Comparison of ENCODE assay signal across 8 cellular contexts in genomic region chr19:16112778-16113177, GRCh38. TPM values are rescaled to one million over a fixed set of nuclear protein-coding genes. Genes with fewer than 3 reads are reported as not detected.
A peak's percentile ranks its signal among the peaks of the same experiment; 100 is the strongest.
DNase-seq lines count a peak whose midpoint lies in the region; ATAC-seq and TF ChIP-seq lines count a peak whose summit lies in the region.
"Had no signal": no experiment of that assay in that cellular context is flagged by ENCODE, and none has a peak within 500 bp of the region (broad histone marks: within the 10 kb centered on the region; RNA-seq: fewer than 3 reads in every experiment).

No MANE protein-coding gene starts in this region.

- CTCF ChIA-PET in HEK293 (lab: Yijun Ruan, JAX): interaction anchor here (0.7 to 1.4 kb wide), 3 partner anchors 21 to 71 kb away, joined by 3 to 5 read pairs (median 4); no protein-coding TSS in a partner anchor

- no peaks in the 10 kb centered on the region for H3F3A ChIP-seq in smooth muscle cell (ENCODE audit: low read depth)

- DNase-seq in SK-N-MC (ENCODE audit: low read depth, low spot score) (no peak), fibroblast of the aortic adventitia (ENCODE audit: low read depth) (no peak), smooth muscle cell (lab: John Stamatoyannopoulos, UW; ENCODE audit: unreplicated experiment) (no peak), iPS-NIHi11 (ENCODE audit: low spot score) (no peak)

- H3K9me3 ChIP-seq in HEK293 (ENCODE audit: control insufficient read depth, insufficient read depth, low read depth, low read length) (no peaks in the 10 kb centered on the region), SK-N-MC (ENCODE audit: low read depth, low read length) (no peaks in the 10 kb centered on the region), smooth muscle cell (replicated peaks; ENCODE audit: low read depth) (no peaks in the 10 kb centered on the region)

- TF ChIP-seq CTCF in HEK293 (tag by site-specific recombination; IDR thresholded peaks at IDR 0.05): no peak
- no peak for TF ChIP-seq CTCF in fibroblast of the aortic adventitia (IDR thresholded peaks at IDR 0.05; ENCODE audit: insufficient read depth, low read length)
- no peak for TF ChIP-seq CTCF in smooth muscle cell (IDR thresholded peaks at IDR 0.05; ENCODE audit: borderline replicate concordance, insufficient read depth, poor library complexity, severe bottlenecking)

- POLR2A ChIA-PET in HEK293 (lab: Yijun Ruan, JAX): interaction anchor here (0.6 kb wide), 1 partner anchor 85 kb away, joined by 3 read pairs; the partner anchor contains the start of gene AP1M1

- no peak for ATAC-seq in HG02759 (IDR thresholded peaks at IDR 0.05; ENCODE audit: unreplicated experiment)
- ATAC-seq in HG03432 (IDR thresholded peaks at IDR 0.05; ENCODE audit: unreplicated experiment): no peak

- WGBS in smooth muscle cell (ENCODE audit: low lambda C conversion rate): 51% methylated on average over 2 of the region's 2 CpGs

- peaks cover 44% of the 10 kb centered on the region for H4K20me1 ChIP-seq in smooth muscle cell (ENCODE audit: low read depth)

- peak overlapping the region; percentile 98 for H3K4me3 ChIP-seq in HEK293 (ENCODE audit: low read depth, low read length)
- H3K4me3 ChIP-seq in SK-N-MC: peak overlapping the region; percentile 94
- peak overlapping the region; percentile 80 for H3K4me3 ChIP-seq in fibroblast of the aortic adventitia (ENCODE audit: low read depth, low read length)
- peak overlapping the region; percentile 93 for H3K4me3 ChIP-seq in smooth muscle cell

- no peak overlapping the region for H2AFZ ChIP-seq in smooth muscle cell (ENCODE audit: low read depth)

- H3K9ac ChIP-seq in SK-N-MC (ENCODE audit: insufficient read length) (peak overlapping the region; percentile 98), smooth muscle cell (ENCODE audit: low read depth) (no peak overlapping the region)

- H3K27me3 ChIP-seq in smooth muscle cell (ENCODE audit: low read depth): no peaks in the 10 kb centered on the region

- peaks cover 3 to 26% of the 10 kb centered on the region in 2 experiments; a peak in 2 of 3 replicates for H3K36me3 ChIP-seq in HEK293 (ENCODE audit: control insufficient read depth in 2 of 2, insufficient read depth in 1 of 2, low read length in 2 of 2)
- H3K36me3 ChIP-seq in SK-N-MC (ENCODE audit: insufficient read depth, low read length): peaks cover 14% of the 10 kb centered on the region; the same call in 1 of the 2 replicates
- no peaks in the 10 kb centered on the region for H3K36me3 ChIP-seq in smooth muscle cell (ENCODE audit: low read depth)

- peak overlapping the region; percentile 91 for H3K4me2 ChIP-seq in smooth muscle cell

- H3K27ac ChIP-seq in HEK293 (ENCODE audit: extremely low read depth, low read depth, low read length) (no peak overlapping the region; the same call in 1 of the 2 replicates), SK-N-MC (no peak overlapping the region), smooth muscle cell (ENCODE audit: low read depth) (no peak overlapping the region)

- H3K4me1 ChIP-seq in HEK293 (ENCODE audit: control insufficient read depth, insufficient read depth, low read length): peaks cover 4% of the 10 kb centered on the region; the same call in 1 of the 2 replicates
- peaks cover 6% of the 10 kb centered on the region for H3K4me1 ChIP-seq in smooth muscle cell (ENCODE audit: low read depth)

- peaks cover 49% of the 10 kb centered on the region for H3K79me2 ChIP-seq in smooth muscle cell (ENCODE audit: low read depth)

TF ChIP-seq in HEK293, 187 proteins besides CTCF, POLR2A, EP300 and RAD21 (continues in another document):
- TF ChIP-seq ZNF350 (tag by site-specific recombination; IDR thresholded peaks at IDR 0.05): no peak
- no peak for TF ChIP-seq HIC1 (tag by site-specific recombination; IDR thresholded peaks at IDR 0.05)
- no peak for TF ChIP-seq ZNF175 (tag by site-specific recombination; IDR thresholded peaks at IDR 0.05)
- TF ChIP-seq ZBTB17 (tag by site-specific recombination; IDR thresholded peaks at IDR 0.05): no peak
- TF ChIP-seq ZNF280D (tag by site-specific recombination; IDR thresholded peaks at IDR 0.05): no peak
- no peak for TF ChIP-seq ZIC2 (tag by site-specific recombination; IDR thresholded peaks at IDR 0.05)
- no peak for TF ChIP-seq ZBTB21 (tag by site-specific recombination; IDR thresholded peaks at IDR 0.05)
- TF ChIP-seq ZNF76 (tag by site-specific recombination; IDR thresholded peaks at IDR 0.05; ENCODE audit: borderline replicate concordance, low read depth): no peak
- TF ChIP-seq ZNF391 (tag by site-specific recombination; IDR thresholded peaks at IDR 0.05; ENCODE audit: borderline replicate concordance, low read depth): no peak
- TF ChIP-seq ZNF148 (tag by site-specific recombination; IDR thresholded peaks at IDR 0.05; ENCODE audit: borderline replicate concordance): no peak

RNA-seq across cellular contexts. Expression of gene RAB8A, which starts 1.1 kb away (rescaled TPM):
- total RNA-seq in fibroblast of the aortic adventitia (ENCODE audit: low replicate concordance): 15.5 and 99.9 TPM in 2 replicates
- 47.3 and 60.2 TPM in 2 replicates for total RNA-seq in smooth muscle cell
- polyA plus RNA-seq in smooth muscle cell: 90.5 and 96.0 TPM in 2 replicates

RNA-seq across cellular contexts. Expression of gene HSH2D, which starts 30.7 kb away (rescaled TPM):
- total RNA-seq in fibroblast of the aortic adventitia (ENCODE audit: low replicate concordance) (not detected in 2 replicates), smooth muscle cell (0.22 TPM in 1 of 2 replicates, not detected in the other)
- 0.07 and 0.17 TPM in 2 replicates for polyA plus RNA-seq in smooth muscle cell
- total RNA-seq: HT1080 had no signal

RNA-seq across cellular contexts. Expression of gene TPM4, which starts 36.5 kb away (rescaled TPM):
- total RNA-seq in fibroblast of the aortic adventitia (ENCODE audit: low replicate concordance): 864 and 1,097 TPM in 2 replicates
- 1,074 and 1,158 TPM in 2 replicates for total RNA-seq in smooth muscle cell
- polyA plus RNA-seq in smooth muscle cell: 921 and 1,070 TPM in 2 replicates
